In the genomic region with DNA sequence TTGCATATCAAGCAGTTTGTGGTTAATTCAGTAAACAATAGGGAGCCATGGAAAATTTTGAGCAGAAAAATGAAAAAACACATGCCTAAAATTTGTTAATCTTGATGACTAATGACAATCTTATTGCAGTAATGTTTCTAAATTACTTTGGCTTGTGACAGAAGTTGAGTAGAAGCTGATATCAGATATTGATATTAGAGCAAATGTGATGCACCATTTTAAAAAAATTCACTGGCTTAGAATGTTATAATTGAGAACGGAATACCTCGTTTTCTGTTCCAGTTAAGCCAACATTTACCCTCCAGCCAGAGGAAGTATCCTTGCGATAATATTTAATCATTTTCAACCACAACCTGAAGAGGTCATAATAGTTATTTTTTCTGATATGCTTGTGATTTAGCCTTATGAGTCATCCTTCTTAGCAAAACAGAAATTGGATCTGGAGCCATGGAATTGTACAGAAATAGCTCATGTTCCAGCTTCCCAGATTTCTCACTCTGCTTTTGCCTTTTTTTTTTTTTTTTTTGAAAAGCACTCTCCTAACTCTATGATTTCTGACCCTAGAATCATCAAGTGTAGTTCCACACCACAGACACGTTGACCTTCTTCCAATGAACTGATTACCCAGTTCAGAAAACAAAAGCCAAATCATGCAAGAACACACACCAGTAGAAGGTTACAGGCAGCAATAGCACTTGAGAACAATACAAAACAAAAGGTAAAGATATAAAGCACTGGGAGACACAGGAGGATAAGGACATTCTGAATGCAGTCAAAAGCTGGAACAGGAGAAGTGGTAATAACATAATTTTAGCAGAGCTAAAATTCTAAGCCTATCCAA, we compare ENCODE assay signal across 1 cellular context.
TF ChIP-seq lines count a peak whose summit lies in the region.

No MANE protein-coding gene starts in this region.

TF ChIP-seq in HEK293, 187 proteins besides CTCF, POLR2A, EP300 and RAD21 (continued from another document):
- TF ChIP-seq, protein P1, sequence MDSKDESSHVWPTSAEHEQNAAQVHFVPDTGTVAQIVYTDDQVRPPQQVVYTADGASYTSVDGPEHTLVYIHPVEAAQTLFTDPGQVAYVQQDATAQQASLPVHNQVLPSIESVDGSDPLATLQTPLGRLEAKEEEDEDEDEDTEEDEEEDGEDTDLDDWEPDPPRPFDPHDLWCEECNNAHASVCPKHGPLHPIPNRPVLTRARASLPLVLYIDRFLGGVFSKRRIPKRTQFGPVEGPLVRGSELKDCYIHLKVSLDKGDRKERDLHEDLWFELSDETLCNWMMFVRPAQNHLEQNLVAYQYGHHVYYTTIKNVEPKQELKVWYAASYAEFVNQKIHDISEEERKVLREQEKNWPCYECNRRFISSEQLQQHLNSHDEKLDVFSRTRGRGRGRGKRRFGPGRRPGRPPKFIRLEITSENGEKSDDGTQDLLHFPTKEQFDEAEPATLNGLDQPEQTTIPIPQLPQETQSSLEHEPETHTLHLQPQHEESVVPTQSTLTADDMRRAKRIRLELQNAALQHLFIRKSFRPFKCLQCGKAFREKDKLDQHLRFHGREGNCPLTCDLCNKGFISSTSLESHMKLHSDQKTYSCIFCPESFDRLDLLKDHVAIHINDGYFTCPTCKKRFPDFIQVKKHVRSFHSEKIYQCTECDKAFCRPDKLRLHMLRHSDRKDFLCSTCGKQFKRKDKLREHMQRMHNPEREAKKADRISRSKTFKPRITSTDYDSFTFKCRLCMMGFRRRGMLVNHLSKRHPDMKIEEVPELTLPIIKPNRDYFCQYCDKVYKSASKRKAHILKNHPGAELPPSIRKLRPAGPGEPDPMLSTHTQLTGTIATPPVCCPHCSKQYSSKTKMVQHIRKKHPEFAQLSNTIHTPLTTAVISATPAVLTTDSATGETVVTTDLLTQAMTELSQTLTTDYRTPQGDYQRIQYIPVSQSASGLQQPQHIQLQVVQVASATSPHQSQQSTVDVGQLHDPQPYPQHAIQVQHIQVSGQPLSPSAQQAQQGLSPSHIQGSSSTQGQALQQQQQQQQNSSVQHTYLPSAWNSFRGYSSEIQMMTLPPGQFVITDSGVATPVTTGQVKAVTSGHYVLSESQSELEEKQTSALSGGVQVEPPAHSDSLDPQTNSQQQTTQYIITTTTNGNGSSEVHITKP (tag by site-specific recombination; IDR thresholded peaks at IDR 0.05) = 0 out of 2 replicates have a peak, but pooled peaks have one; percentile 14
- TF ChIP-seq, protein P2, sequence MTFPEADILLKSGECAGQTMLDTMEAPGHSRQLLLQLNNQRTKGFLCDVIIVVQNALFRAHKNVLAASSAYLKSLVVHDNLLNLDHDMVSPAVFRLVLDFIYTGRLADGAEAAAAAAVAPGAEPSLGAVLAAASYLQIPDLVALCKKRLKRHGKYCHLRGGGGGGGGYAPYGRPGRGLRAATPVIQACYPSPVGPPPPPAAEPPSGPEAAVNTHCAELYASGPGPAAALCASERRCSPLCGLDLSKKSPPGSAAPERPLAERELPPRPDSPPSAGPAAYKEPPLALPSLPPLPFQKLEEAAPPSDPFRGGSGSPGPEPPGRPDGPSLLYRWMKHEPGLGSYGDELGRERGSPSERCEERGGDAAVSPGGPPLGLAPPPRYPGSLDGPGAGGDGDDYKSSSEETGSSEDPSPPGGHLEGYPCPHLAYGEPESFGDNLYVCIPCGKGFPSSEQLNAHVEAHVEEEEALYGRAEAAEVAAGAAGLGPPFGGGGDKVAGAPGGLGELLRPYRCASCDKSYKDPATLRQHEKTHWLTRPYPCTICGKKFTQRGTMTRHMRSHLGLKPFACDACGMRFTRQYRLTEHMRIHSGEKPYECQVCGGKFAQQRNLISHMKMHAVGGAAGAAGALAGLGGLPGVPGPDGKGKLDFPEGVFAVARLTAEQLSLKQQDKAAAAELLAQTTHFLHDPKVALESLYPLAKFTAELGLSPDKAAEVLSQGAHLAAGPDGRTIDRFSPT (tag by site-specific recombination; IDR thresholded peaks at IDR 0.05) = peak; percentile 41; the same call in 1 of the 2 replicates
- TF ChIP-seq ZNF169 (tag by site-specific recombination; IDR thresholded peaks at IDR 0.05) (no peak), ZEB2 (tag by site-specific recombination; IDR thresholded peaks at IDR 0.05) (0 out of 2 replicates have a peak, but pooled peaks have one; percentile 31)
